ENCODE assay signal across 8 cellular contexts in genomic region chr7:35036361-35037171, GRCh38. TPM values are rescaled to one million over a fixed set of nuclear protein-coding genes. Genes with fewer than 3 reads are reported as not detected.
DNase-seq lines count a peak whose midpoint lies in the region; ATAC-seq, FAIRE-seq and TF ChIP-seq lines count a peak whose summit lies in the region.

No MANE protein-coding gene starts in this region.

- DNase-seq in ELF-1 (ENCODE audit: low read depth, low spot score) (peak; percentile 73), HFFc6 (peak; percentile 43), NCI-H2196 treated with DMSO at 0.1 percent for 48 hours (lab: John Stamatoyannopoulos, UW; ENCODE audit: unreplicated experiment) (peak; percentile 15), dorsolateral prefrontal cortex (peak in 8 of 10 donors; percentile 28 to 59 (median 42)), HepG2 (ENCODE audit: low spot score) (peak; percentile 46)
- DNase-seq in activated CD4-positive, alpha-beta T cell treated with anti-CD3 and anti-CD28 coated beads, Interleukin-2, amount 10 ng/mL, durations not matched to agents 24 days and 14 days, result peak; percentile 80
- DNase-seq in stimulated activated CD8-positive, alpha-beta memory T cell treated with anti-CD3 and anti-CD28 coated beads, Interleukin-12 subunit alpha, Interleukin-12 subunit beta, amount 100 ng/mL, for 1 hour (ENCODE audit: low read depth), result peak; percentile 12

- H3K36me3 Mint-ChIP-seq in HFFc6 (ENCODE audit: low read depth), result no peaks in the 10 kb centered on the region
- H3K36me3 Mint-ChIP-seq in activated CD4-positive, alpha-beta T cell treated with anti-CD3 and anti-CD28 coated beads, Interleukin-2, amount 10 ng/mL, durations not matched to agents 24 days and 14 days (ENCODE audit: low read depth), result no peaks in the 10 kb centered on the region

- peak overlapping the region; percentile 75 for H3K27ac Mint-ChIP-seq in HFFc6
- peak overlapping the region; percentile 96 for H3K27ac Mint-ChIP-seq in activated CD4-positive, alpha-beta T cell treated with anti-CD3 and anti-CD28 coated beads, Interleukin-2, amount 10 ng/mL, durations not matched to agents 24 days and 14 days

- H3K27me3 Mint-ChIP-seq in HFFc6 (ENCODE audit: insufficient read depth), result peaks cover 6% of the 10 kb centered on the region
- H3K27me3 Mint-ChIP-seq in activated CD4-positive, alpha-beta T cell treated with anti-CD3 and anti-CD28 coated beads, Interleukin-2, amount 10 ng/mL, durations not matched to agents 24 days and 14 days, result peaks cover 24% of the 10 kb centered on the region

- H3K4me3 Mint-ChIP-seq in HFFc6, result peak overlapping the region; percentile 91
- H3K4me3 Mint-ChIP-seq in activated CD4-positive, alpha-beta T cell treated with anti-CD3 and anti-CD28 coated beads, Interleukin-2, amount 10 ng/mL, durations not matched to agents 24 days and 14 days, result peak overlapping the region; percentile 98

- H4K20me1 ChIP-seq in HepG2 (ENCODE audit: insufficient read depth, low read length), result no peaks in the 10 kb centered on the region; the same call in 1 of the 2 replicates

- H2AFZ ChIP-seq in HepG2 (ENCODE audit: low read length), result no peak overlapping the region

- ATAC-seq in HepG2, result peak; percentile 68
- ATAC-seq in GM18861 (IDR thresholded peaks at IDR 0.05; ENCODE audit: unreplicated experiment), result no peak

- no peak for TF ChIP-seq EP300 in HepG2 (IDR thresholded peaks at IDR 0.05; ENCODE audit: low read depth in 2 of 2, low read length in 2 of 2)
- no peak for TF ChIP-seq EP300 in HepG2 (CRISPR knock-in tag; IDR thresholded peaks at IDR 0.05; ENCODE audit: borderline replicate concordance)

- peaks cover 43% of the 10 kb centered on the region for H3K4me1 Mint-ChIP-seq in HFFc6 (ENCODE audit: low read depth)
- peaks cover 24% of the 10 kb centered on the region for H3K4me1 Mint-ChIP-seq in activated CD4-positive, alpha-beta T cell treated with anti-CD3 and anti-CD28 coated beads, Interleukin-2, amount 10 ng/mL, durations not matched to agents 24 days and 14 days

- peak in 1 of 2 experiments; percentile 28; a peak in 1 of 4 replicates for TF ChIP-seq POLR2A in HepG2 (IDR thresholded peaks at IDR 0.05; ENCODE audit: insufficient read depth in 1 of 2, low read depth in 2 of 2, low read length in 2 of 2)

- BruUV-seq in HepG2 (replicated peaks; lab: Mats Ljungman, UMichigan), result no TSS peak

- H3K9me3 ChIP-seq in HepG2 (ENCODE audit: low read length), result no peaks in the 10 kb centered on the region

- 3% methylated on average over 31 of the region's 61 CpGs for WGBS in HepG2 (ENCODE audit: low lambda C conversion rate)

- TF ChIP-seq CTCF in HFFc6 (IDR thresholded peaks at IDR 0.05), result no peak
- TF ChIP-seq CTCF in dorsolateral prefrontal cortex (IDR thresholded peaks at IDR 0.05 in 54 of 56, conservative IDR thresholded peaks at IDR 0.05 in 2 of 56; ENCODE audit: low read depth in 1 of 56, partially characterized antibody in 56 of 56), result peak in 6 of 56 donors; percentile 7 to 14 (median 13)
- TF ChIP-seq CTCF in HepG2 (CRISPR knock-in tag; IDR thresholded peaks at IDR 0.05), result no peak

- no peak for FAIRE-seq in HepG2 (lab: Jason Lieb, UNC)

- peak overlapping the region in 57 of 59 donors; percentile 7 to 92 (median 72) for H3K27ac ChIP-seq in dorsolateral prefrontal cortex
- peak overlapping the region; percentile 75 for H3K27ac ChIP-seq in HepG2 (ENCODE audit: extremely low read length, insufficient read depth, low read length)

- no peaks in the 10 kb centered on the region for H3K36me3 ChIP-seq in HepG2 (replicated peaks in 1 of 2; ENCODE audit: control insufficient read depth in 1 of 2, insufficient read depth in 2 of 2, low read length in 2 of 2)

- H3K4me3 ChIP-seq in dorsolateral prefrontal cortex (peak overlapping the region; percentile 48 to 93 (median 75)), HepG2 (replicated peaks in 1 of 3; ENCODE audit: insufficient read depth in 1 of 3, low read depth in 2 of 3, low read length in 3 of 3) (peak overlapping the region; percentile 78 to 84 (median 82))

- no peaks in the 10 kb centered on the region for H3K27me3 ChIP-seq in dorsolateral prefrontal cortex
- H3K27me3 ChIP-seq in HepG2 (ENCODE audit: control insufficient read depth in 1 of 2, insufficient read depth in 2 of 2, low read length in 2 of 2), result peaks cover 0 to 4% of the 10 kb centered on the region in 2 experiments; a peak in 1 of 5 replicates

- in situ Hi-C loops in HepG2 (cut with HindIII; ENCODE audit: extremely low pct_ligation_motif_present, low pct_unique_long_range_greater_than_20kb), result loop anchor here (5.0 kb wide), 1 partner anchor 214 kb away; no protein-coding TSS in a partner anchor

- POLR2A ChIA-PET in HepG2 (lab: Yijun Ruan, JAX), result interaction anchor here (1.6 kb wide), 1 partner anchor 278 kb away, joined by 4 read pairs; no protein-coding TSS in a partner anchor

- CTCF ChIA-PET in HepG2 (lab: Yijun Ruan, JAX; ENCODE audit: low intra/inter-chr PET ratio, low total read pairs), result no interaction called here

- no peak for TF ChIP-seq RAD21 in HepG2 (CRISPR knock-in tag; IDR thresholded peaks at IDR 0.05)

- H3K9ac ChIP-seq in HepG2 (ENCODE audit: insufficient read depth, low read depth, low read length), result peak overlapping the region; percentile 66

- peaks cover 50% of the 10 kb centered on the region for H3K4me1 ChIP-seq in HepG2 (ENCODE audit: insufficient read depth, low read length)

- intact Hi-C loops in activated CD4-positive, alpha-beta T cell treated with anti-CD3 and anti-CD28 coated beads, Interleukin-2, amount 10 ng/mL, durations not matched to agents 24 days and 14 days (cut with micrococcal nuclease), result loop anchor here (1.0 to 10.0 kb wide), 6 partner anchors 44 to 1116 kb away; partner anchors contain the start of genes EEPD1, HERPUD2 and SEPTIN7
- intact Hi-C loops in dorsolateral prefrontal cortex (cut with DNase I) (loop anchor here (5.0 to 10.0 kb wide), 4 partner anchors 112 to 714 kb away; no protein-coding TSS in a partner anchor), HepG2 (cut with micrococcal nuclease; ENCODE audit: unreplicated experiment) (loop anchor here (2.0 to 10.0 kb wide), 2 partner anchors 278 to 362 kb away; no protein-coding TSS in a partner anchor)

- peaks cover 45% of the 10 kb centered on the region for H3K79me2 ChIP-seq in HepG2 (ENCODE audit: insufficient read depth, low read length)

- H3K9me3 Mint-ChIP-seq in HFFc6, result no peaks in the 10 kb centered on the region
- H3K9me3 Mint-ChIP-seq in activated CD4-positive, alpha-beta T cell treated with anti-CD3 and anti-CD28 coated beads, Interleukin-2, amount 10 ng/mL, durations not matched to agents 24 days and 14 days, result no peaks in the 10 kb centered on the region

- H3K4me2 ChIP-seq in HepG2 (ENCODE audit: low read depth, low read length), result peak overlapping the region; percentile 85

TF ChIP-seq in HepG2, 621 proteins besides CTCF, POLR2A, EP300 and RAD21 (continues in another document):
- TF ChIP-seq ZFY (CRISPR knock-in tag; IDR thresholded peaks at IDR 0.05) (peak; percentile 50; the same call in 1 of the 2 replicates), ZNF33B (CRISPR knock-in tag; IDR thresholded peaks at IDR 0.05) (no peak), IRX3 (CRISPR knock-in tag; IDR thresholded peaks at IDR 0.05; ENCODE audit: borderline replicate concordance, low read depth) (no peak; the same call in 1 of the 2 replicates), ZFP1 (CRISPR knock-in tag; IDR thresholded peaks at IDR 0.05) (no peak), POLR2AphosphoS2 (IDR thresholded peaks at IDR 0.05; ENCODE audit: low read depth, low read length) (no peak), MED8 (CRISPR knock-in tag; IDR thresholded peaks at IDR 0.05; ENCODE audit: insufficient replicate concordance) (peak; percentile 34), ZNF589 (CRISPR knock-in tag; conservative IDR thresholded peaks at IDR 0.05) (no peak), SMAD1 (CRISPR knock-in tag; IDR thresholded peaks at IDR 0.05; ENCODE audit: borderline replicate concordance, low read depth) (no peak), ZNF75D (CRISPR knock-in tag; IDR thresholded peaks at IDR 0.05; ENCODE audit: borderline replicate concordance) (no peak), CCDC6 (CRISPR knock-in tag; IDR thresholded peaks at IDR 0.05) (peak; percentile 42; the same call in 1 of the 2 replicates), ZNF556 (CRISPR knock-in tag; IDR thresholded peaks at IDR 0.05; ENCODE audit: borderline replicate concordance) (no peak), FOXA3 (CRISPR knock-in tag; IDR thresholded peaks at IDR 0.05) (no peak), MTA1 (CRISPR knock-in tag; IDR thresholded peaks at IDR 0.05; ENCODE audit: borderline replicate concordance) (no peak), ZNF136 (CRISPR knock-in tag; IDR thresholded peaks at IDR 0.05; ENCODE audit: low read depth) (no peak)

RNA-seq across cellular contexts. Expression of gene DPY19L1, which starts 0.7 kb away (rescaled TPM):
- total RNA-seq in HFFc6 (2021; fragmentation: NEBNext Ultra II Directional; extraction: Animal tissue kit (Norgen Biotek cat#: 25700)), result 10 to 100 TPM; 23.7 to 33.4 (median 30.2) TPM
- total RNA-seq in activated CD4-positive, alpha-beta T cell treated with anti-CD3 and anti-CD28 coated beads, Interleukin-2, amount 10 ng/mL, durations not matched to agents 24 days and 14 days, result 11.1 and 14.5 TPM in 2 replicates
- total RNA-seq in dorsolateral prefrontal cortex, result 100 to 1,000 TPM in 6 of 120 experiments, 10 to 100 TPM in 114; 45.6 to 119 (median 78.5) TPM
- 18.9 and 32.6 TPM in 2 replicates for total RNA-seq in HepG2 (2016; rRNA removed; fragmentation: Illumina TruSeq; extraction: Trizol)
- total RNA-seq in HepG2 (2016; cell fraction: cytosol; rRNA removed; fragmentation: Illumina TruSeq; extraction: Trizol; ENCODE audit: low read depth), result 53.2 and 63.8 TPM in 2 replicates
- 20.5 and 29.7 TPM in 2 replicates for total RNA-seq in HepG2 (2016; cell fraction: insoluble cytoplasmic fraction; rRNA removed; fragmentation: Illumina TruSeq; extraction: Trizol)
- 16.9 and 20.0 TPM in 2 replicates for total RNA-seq in HepG2 (2016; cell fraction: membrane; rRNA removed; fragmentation: Illumina TruSeq; extraction: Trizol)
- 31.8 and 33.6 TPM in 2 replicates for total RNA-seq in HepG2 (2016; cell fraction: nucleus; rRNA removed; fragmentation: Illumina TruSeq; extraction: Trizol)
- 14.2 and 18.9 TPM in 2 replicates for polyA plus RNA-seq in HepG2 (2011; rRNA removed)
- polyA plus RNA-seq in HepG2 (2011; cell fraction: cytosol; rRNA removed), result 8.9 and 13.0 TPM in 2 replicates
- 8.1 and 13.3 TPM in 2 replicates for polyA plus RNA-seq in HepG2 (2011; cell fraction: nucleus; rRNA removed)
- 11.9 and 12.0 TPM in 2 replicates for polyA plus RNA-seq in HepG2 (2012)
- polyA plus RNA-seq in HepG2 (2016; cell fraction: cytosol; fragmentation: Illumina TruSeq; extraction: Trizol; ENCODE audit: low read depth), result 4.2 and 5.0 TPM in 2 replicates
- polyA plus RNA-seq in HepG2 (2016; cell fraction: insoluble cytoplasmic fraction; fragmentation: Illumina TruSeq; extraction: Trizol; ENCODE audit: low read depth), result 10.5 and 11.3 TPM in 2 replicates
- polyA plus RNA-seq in HepG2 (2016; cell fraction: membrane; fragmentation: Illumina TruSeq; extraction: Trizol; ENCODE audit: low read depth), result 3.9 and 6.2 TPM in 2 replicates
- polyA plus RNA-seq in HepG2 (2016; cell fraction: nucleus; fragmentation: Illumina TruSeq; extraction: Trizol; ENCODE audit: insufficient read depth, low read depth), result 22.5 and 22.9 TPM in 2 replicates
- 14.2 and 17.4 TPM in 2 replicates for polyA minus RNA-seq in HepG2 (2011; rRNA and poly(A)+ RNA removed; ENCODE audit: low replicate concordance)
- 20.0 and 20.6 TPM in 2 replicates for polyA minus RNA-seq in HepG2 (2011; cell fraction: cytosol; rRNA and poly(A)+ RNA removed)
- 30.1 and 32.6 TPM in 2 replicates for polyA minus RNA-seq in HepG2 (2011; cell fraction: nucleus; rRNA and poly(A)+ RNA removed)

Comparison
In these comparisons a context has a peak if more than half of its experiments do, and no peak if none do; other contexts are left out.
1. DNase-seq: peak in every context shown above with its lines; median percentile 80 in activated CD4-positive, alpha-beta T cell treated with anti-CD3 and anti-CD28 coated beads, Interleukin-2, amount 10 ng/mL, durations not matched to agents 24 days and 14 days; 73 in ELF-1; 46 in HepG2; 43 in HFFc6; 42 in dorsolateral prefrontal cortex; 15 in NCI-H2196 treated with DMSO at 0.1 percent for 48 hours; 12 in stimulated activated CD8-positive, alpha-beta memory T cell treated with anti-CD3 and anti-CD28 coated beads, Interleukin-12 subunit alpha, Interleukin-12 subunit beta, amount 100 ng/mL, for 1 hour.